Comparison of ENCODE assay signal across 8 cellular contexts in the genomic region with DNA sequence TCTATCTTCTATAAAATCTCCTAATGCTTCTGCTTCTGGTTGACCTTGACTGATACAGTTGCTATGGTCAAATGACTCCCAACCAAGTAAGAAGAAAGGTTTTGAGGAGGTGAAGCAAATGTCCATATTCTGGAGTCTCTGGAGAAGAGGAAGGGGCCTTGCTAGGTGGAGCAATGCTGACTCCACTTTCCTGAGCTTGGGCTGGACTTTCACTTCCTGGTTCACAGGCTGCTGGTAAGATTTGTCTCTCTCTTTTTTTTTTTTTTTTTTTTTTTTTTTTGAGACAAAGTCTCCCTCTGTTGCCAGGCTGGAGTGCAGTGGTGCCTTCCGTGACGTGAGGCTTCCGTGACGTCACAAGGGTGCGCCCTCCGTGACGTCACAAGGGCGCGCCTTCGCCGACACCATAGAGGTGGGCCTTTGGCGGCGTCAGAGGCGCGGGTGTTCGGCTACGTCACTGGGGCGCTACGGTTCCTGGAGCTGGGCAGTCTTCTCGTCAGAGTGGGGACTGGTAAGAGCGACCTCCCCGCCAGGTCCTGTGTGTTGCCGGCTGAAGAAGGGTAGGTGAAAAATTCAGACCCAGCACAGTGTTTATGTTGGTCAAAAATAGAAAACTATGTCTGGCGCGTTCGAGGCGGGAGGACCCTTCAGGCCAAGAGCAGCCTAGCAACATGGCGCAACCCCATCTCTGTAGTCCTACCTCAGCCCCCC.
DNase-seq lines count a peak whose midpoint lies in the region; ATAC-seq and TF ChIP-seq lines count a peak whose summit lies in the region.
"Not testable (repeated sequence)": the region's sequence is repeated elsewhere in the genome, so short reads cannot be mapped to it uniquely, and the experiment has no call there.

No MANE protein-coding gene starts in this region.

- H2BK120ac ChIP-seq in trophoblast cell (ENCODE audit: insufficient read depth, low read length, poor library complexity), result peak overlapping the region; percentile 26

- peaks cover 0 to 11% (median 3%) of the 10 kb centered on the region in 9 donors for H3K4me1 ChIP-seq in heart right ventricle
- not testable (repeated sequence) for H3K4me1 ChIP-seq in trophoblast cell (ENCODE audit: control insufficient read depth in 1 of 2, insufficient read depth in 2 of 2, low read length in 2 of 2); tibial artery

- H2AFZ ChIP-seq in trophoblast cell (ENCODE audit: insufficient read depth, low read length, poor library complexity), result peak overlapping the region; percentile 53

- not testable (repeated sequence) for H3K23ac ChIP-seq in trophoblast cell (ENCODE audit: low read length)

- peak overlapping the region; percentile 40 for H3K14ac ChIP-seq in trophoblast cell (ENCODE audit: low read length)

- ATAC-seq in HG02678 (IDR thresholded peaks at IDR 0.05; ENCODE audit: unreplicated experiment) (peak; percentile 97), heart right ventricle (peak; percentile 97 to 100 (median 99))

- not testable (repeated sequence) for H3K4ac ChIP-seq in trophoblast cell (ENCODE audit: low read depth, low read length)

- peak overlapping the region; percentile 37 for H4K12ac ChIP-seq in trophoblast cell (ENCODE audit: low read depth, low read length)

- H4K91ac ChIP-seq in trophoblast cell (ENCODE audit: low read depth, low read length), result peak overlapping the region; percentile 53

- H2BK5ac ChIP-seq in trophoblast cell (ENCODE audit: low read depth, low read length, poor library complexity), result not testable (repeated sequence)

- TF ChIP-seq CTCF in GM12875 (IDR thresholded peaks at IDR 0.05; ENCODE audit: borderline replicate concordance, insufficient read depth, low read depth, low read length); tibial artery (IDR thresholded peaks at IDR 0.05): not testable (repeated sequence)
- TF ChIP-seq CTCF in heart right ventricle (IDR thresholded peaks at IDR 0.05), result peak in 1 of 9 donors; percentile 31

- H4K8ac ChIP-seq in trophoblast cell (ENCODE audit: low read depth, low read length), result peak overlapping the region; percentile 88

- peak overlapping the region; percentile 77 for H3K27ac ChIP-seq in angular gyrus (ENCODE audit: low read depth, low read length)
- H3K27ac ChIP-seq in heart right ventricle, result peak overlapping the region; percentile 69 to 89 (median 86)
- not testable (repeated sequence) for H3K27ac ChIP-seq in trophoblast cell (ENCODE audit: low read depth, low read length)
- H3K27ac ChIP-seq in tibial artery, result peak overlapping the region; percentile 78 to 88

- H3K79me1 ChIP-seq in trophoblast cell (ENCODE audit: low read length), result not testable (repeated sequence)

- not testable (repeated sequence) for H3K9me3 ChIP-seq in heart right ventricle; trophoblast cell (ENCODE audit: insufficient read depth, low read depth, low read length); tibial artery

- H3K4me3 ChIP-seq in GM12875 (ENCODE audit: low read depth, low read length) (peak overlapping the region; percentile 64), heart right ventricle (peak overlapping the region; percentile 37 to 68 (median 60)), trophoblast cell (ENCODE audit: low read depth, low read length) (peak overlapping the region; percentile 72), tibial artery (peak overlapping the region; percentile 55 to 57)

- intact Hi-C loops in heart right ventricle (cut with DNase I); tibial artery (cut with DNase I; ENCODE audit: low total_unique reads): not testable (repeated sequence)

- not testable (repeated sequence) for H2AK5ac ChIP-seq in trophoblast cell (ENCODE audit: low read length)

- not testable (repeated sequence) for H3K79me2 ChIP-seq in trophoblast cell (ENCODE audit: control insufficient read depth, insufficient read depth, low read length, poor library complexity)

- H3K36me3 ChIP-seq in heart right ventricle (peaks cover 0 to 12% (median 0%) of the 10 kb centered on the region in 9 donors), tibial artery (peaks cover 0 to 11% (median 0%) of the 10 kb centered on the region in 3 donors)
- not testable (repeated sequence) for H3K36me3 ChIP-seq in trophoblast cell (ENCODE audit: control insufficient read depth in 1 of 2, insufficient read depth in 2 of 2, low read length in 2 of 2)

- H2BK12ac ChIP-seq in trophoblast cell (ENCODE audit: low read length), result not testable (repeated sequence)

- H3K9ac ChIP-seq in trophoblast cell (ENCODE audit: low read length), result peak overlapping the region; percentile 84

- peak overlapping the region; percentile 55 for H3K18ac ChIP-seq in trophoblast cell (ENCODE audit: low read length)

- H3K27me3 ChIP-seq in heart right ventricle; trophoblast cell (ENCODE audit: insufficient read depth, low read length); tibial artery: not testable (repeated sequence)

- WGBS in heart right ventricle, 2 donors, result 7 to 14% methylated on average over 28 of the region's 28 CpGs
- WGBS in trophoblast cell (ENCODE audit: extremely low coverage, insufficient coverage, insufficient read length), result no CpG with 5 or more reads among the region's 28 CpGs

- peak; percentile 82 for DNase-seq in NCI-H1092 treated with DMSO at 0.1 percent for 48 hours (lab: John Stamatoyannopoulos, UW)
- DNase-seq in T-helper 2 cell, result peak; percentile 90 to 97 (median 92)
- peak; percentile 89 to 93 for DNase-seq in heart right ventricle
- peak; percentile 91 to 94 for DNase-seq in trophoblast cell
- DNase-seq in tibial artery, result peak; percentile 84 to 95

- peak overlapping the region; percentile 56 for H3K4me2 ChIP-seq in trophoblast cell (ENCODE audit: low read length)
